In genomic region chr11:123430736-123431356, GRCh38 we compare ENCODE assay signal across 7 cellular contexts. TPM values are rescaled to one million over a fixed set of nuclear protein-coding genes. Genes with fewer than 3 reads are reported as not detected.
DNase-seq lines count a peak whose midpoint lies in the region; ATAC-seq and TF ChIP-seq lines count a peak whose summit lies in the region.

No MANE protein-coding gene starts in this region.

- no peaks in the 10 kb centered on the region for H3K36me3 Mint-ChIP-seq in activated naive CD4-positive, alpha-beta T cell treated with anti-CD3 and anti-CD28 coated beads, Interleukin-2, amount 50 U/mL, for 24 hours

- peak; percentile 50 for ATAC-seq in GM18502 (IDR thresholded peaks at IDR 0.05; ENCODE audit: poor library complexity, unreplicated experiment)
- peak; percentile 42 for ATAC-seq in HG02973 (IDR thresholded peaks at IDR 0.05; ENCODE audit: unreplicated experiment)
- peak; percentile 76 for ATAC-seq in sciatic nerve

- no peak overlapping the region for H2AFZ ChIP-seq in Karpas-422 (ENCODE audit: low read length)

- no peaks in the 10 kb centered on the region for H3K79me2 ChIP-seq in Karpas-422 (ENCODE audit: low read length)

- no peaks in the 10 kb centered on the region for H3K9me3 Mint-ChIP-seq in activated naive CD4-positive, alpha-beta T cell treated with anti-CD3 and anti-CD28 coated beads, Interleukin-2, amount 50 U/mL, for 24 hours

- DNase-seq in RWPE1 (ENCODE audit: low spot score) (peak; percentile 7), hypothalamus (lab: John Stamatoyannopoulos, UW) (peak in 27 of 51 donors; percentile 5 to 53 (median 23)), sciatic nerve (ENCODE audit: low spot score) (peak; percentile 78), Karpas-422 (no peak)

- H3K4me3 ChIP-seq in Karpas-422 (ENCODE audit: low read length): no peak overlapping the region

- H4K20me1 ChIP-seq in Karpas-422 (ENCODE audit: insufficient read depth, low read depth, low read length): no peaks in the 10 kb centered on the region

- H3K27me3 ChIP-seq in Karpas-422 (ENCODE audit: low read length): no peaks in the 10 kb centered on the region

- no peaks in the 10 kb centered on the region for H3K36me3 ChIP-seq in Karpas-422 (ENCODE audit: insufficient read depth, low read length)

- no peak overlapping the region for H3K27ac ChIP-seq in RWPE1
- no peak overlapping the region for H3K27ac ChIP-seq in Karpas-422 (ENCODE audit: low read length)

- CTCF ChIA-PET in RWPE1 (lab: Yijun Ruan, JAX): no interaction called here

- peak overlapping the region; percentile 82 for H3K4me3 Mint-ChIP-seq in activated naive CD4-positive, alpha-beta T cell treated with anti-CD3 and anti-CD28 coated beads, Interleukin-2, amount 50 U/mL, for 24 hours

- intact Hi-C loops in sciatic nerve (cut with DNase I): no loop called here

- peak overlapping the region; percentile 12 for H3K27ac Mint-ChIP-seq in activated naive CD4-positive, alpha-beta T cell treated with anti-CD3 and anti-CD28 coated beads, Interleukin-2, amount 50 U/mL, for 24 hours

- no peak overlapping the region for H3K9ac ChIP-seq in Karpas-422 (ENCODE audit: low read length)

- peaks cover 23% of the 10 kb centered on the region for H3K4me1 Mint-ChIP-seq in activated naive CD4-positive, alpha-beta T cell treated with anti-CD3 and anti-CD28 coated beads, Interleukin-2, amount 50 U/mL, for 24 hours

- peaks cover 8% of the 10 kb centered on the region for H3K4me1 ChIP-seq in Karpas-422 (ENCODE audit: low read length)

- H3K27me3 Mint-ChIP-seq in activated naive CD4-positive, alpha-beta T cell treated with anti-CD3 and anti-CD28 coated beads, Interleukin-2, amount 50 U/mL, for 24 hours: peaks cover 3% of the 10 kb centered on the region

- H3K9me3 ChIP-seq in Karpas-422 (ENCODE audit: low read length): no peaks in the 10 kb centered on the region

- TF ChIP-seq CTCF in RWPE1 (conservative IDR thresholded peaks at IDR 0.05; ENCODE audit: low read depth): no peak

- POLR2A ChIA-PET in RWPE1 (lab: Yijun Ruan, JAX; ENCODE audit: low non-redundant PET): no interaction called here

- no peaks in the 10 kb centered on the region for H3K9me2 ChIP-seq in Karpas-422 (replicated peaks; ENCODE audit: insufficient read depth, low read length)

- H3K4me2 ChIP-seq in Karpas-422 (ENCODE audit: low read depth, low read length, poor library complexity, severe bottlenecking): no peak overlapping the region

RNA-seq across cellular contexts. Expression of gene GRAMD1B, which starts 0.8 kb away (rescaled TPM):
- 38.2 TPM for total RNA-seq in sciatic nerve
- 59.9 and 79.0 TPM in 2 replicates for total RNA-seq in Karpas-422 (2014; rRNA removed; shearing (Covaris generic); ENCODE audit: low replicate concordance)
